Comparison of ENCODE assay signal across 29 cellular contexts in genomic region chr5:83688321-83688720, GRCh38.
"Had no signal": no experiment of that assay in that cellular context is flagged by ENCODE, and none has a peak within 500 bp of the region (broad histone marks: within the 10 kb centered on the region; RNA-seq: fewer than 3 reads in every experiment).

No MANE protein-coding gene starts in this region.

- ATAC-seq: activated naive CD4-positive, alpha-beta T cell treated with anti-CD3 and anti-CD28 coated beads, Interleukin-2, amount 50 U/mL, for 72 hours; activated T-cell treated with anti-CD3 and anti-CD28 coated beads, Interleukin-2, amount 50 U/mL, for 4 hours; Panc1; SK-N-SH treated with all-trans-retinoic acid at 6 μM for 48 hours; T-cell; T-helper 17 cell had no signal

- DNase-seq: activated B cell treated with CpG ODN at 0.5 μM for 24 hours; activated CD4-positive, alpha-beta memory T cell treated with anti-CD3 and anti-CD28 coated beads for 36 hours; activated CD4-positive, alpha-beta T cell treated with anti-CD3 and anti-CD28 coated beads for 4 hours; activated CD4-positive, alpha-beta T cell treated with anti-CD3 and anti-CD28 coated beads, Interleukin-2, amount 50 U/mL, for 1 hour; activated CD4-positive, CD25-positive, alpha-beta regulatory T cell treated with anti-CD3 and anti-CD28 coated beads, Interleukin-2, amount 50 U/mL, for 72 hours; activated CD8-positive, alpha-beta memory T cell treated with anti-CD3 and anti-CD28 coated beads, Interleukin-2, amount 50 U/mL, for 4 hours; activated gamma-delta T cell treated with Interleukin-2 at 50 U/mL for 16 hours; activated naive CD4-positive, alpha-beta T cell treated with anti-CD3 and anti-CD28 coated beads for 36 hours; activated T-cell treated with anti-CD3 and anti-CD28 coated beads for 4 hours; activated T-cell treated with anti-CD3 and anti-CD28 coated beads, Interleukin-2, amount 50 U/mL, for 4 hours; adrenal gland; brain microvascular endothelial cell; central memory CD4-positive, alpha-beta T cell; Karpas-422; KBM-7; NCI-H1105; NCI-H1436; NCI-H1694 treated with DMSO at 0.1 percent for 48 hours; NCI-H2029 treated with DMSO at 0.1 percent for 48 hours; NCI-H2171 treated with DMSO at 0.1 percent for 48 hours; NCI-H2227 treated with DMSO at 0.1 percent for 48 hours; NCI-H524 treated with DMSO at 0.1 percent for 48 hours; SHP77; T-cell; T-helper 17 cell; T-helper 9 cell had no signal
